ENCODE assay signal across 8 cellular contexts in genomic region chr3:71208273-71209095, GRCh38.
DNase-seq lines count a peak whose midpoint lies in the region; ATAC-seq and FAIRE-seq lines count a peak whose summit lies in the region.

No MANE protein-coding gene starts in this region.

- no peaks in the 10 kb centered on the region for H3K27me3 ChIP-seq in muscle layer of colon (ENCODE audit: control insufficient read depth in 1 of 2, insufficient read depth in 2 of 2, low read length in 2 of 2)

- peaks cover 75% of the 10 kb centered on the region for H3K4me1 ChIP-seq in muscle layer of colon (ENCODE audit: insufficient read depth, low read length)

- no peak for FAIRE-seq in HTR-8/SVneo (lab: Jason Lieb, UNC)

- peak; percentile 95 for DNase-seq in DMS153 (lab: John Stamatoyannopoulos, UW)
- DNase-seq in NCI-H1417 treated with DMSO at 0.1 percent for 48 hours (lab: John Stamatoyannopoulos, UW): peak; percentile 76
- no peak for DNase-seq in activated naive CD8-positive, alpha-beta T cell treated with anti-CD3 and anti-CD28 coated beads for 36 hours
- DNase-seq in NCI-H2227 (lab: John Stamatoyannopoulos, UW; ENCODE audit: unreplicated experiment): no peak
- DNase-seq in sciatic nerve (ENCODE audit: low spot score): no peak
- DNase-seq in HTR-8/SVneo (ENCODE audit: insufficient read length, low spot score): no peak
- no peak for DNase-seq in NCI-H1048 (lab: John Stamatoyannopoulos, UW)

- intact Hi-C loops in sciatic nerve (cut with DNase I): no loop called here

- H3K9me3 Mint-ChIP-seq in activated naive CD8-positive, alpha-beta T cell treated with anti-CD3 and anti-CD28 coated beads for 36 hours: peaks cover 2% of the 10 kb centered on the region

- no peaks in the 10 kb centered on the region for H3K36me3 ChIP-seq in muscle layer of colon (ENCODE audit: insufficient read depth, low read length)

- ATAC-seq in sciatic nerve: no peak

- no peak overlapping the region for H3K4me3 ChIP-seq in muscle layer of colon (ENCODE audit: low read depth in 1 of 2, low read length in 2 of 2)

- no peaks in the 10 kb centered on the region for H3K27me3 Mint-ChIP-seq in activated naive CD8-positive, alpha-beta T cell treated with anti-CD3 and anti-CD28 coated beads for 36 hours

- H3K36me3 Mint-ChIP-seq in activated naive CD8-positive, alpha-beta T cell treated with anti-CD3 and anti-CD28 coated beads for 36 hours: peaks cover 55% of the 10 kb centered on the region

- H3K27ac Mint-ChIP-seq in activated naive CD8-positive, alpha-beta T cell treated with anti-CD3 and anti-CD28 coated beads for 36 hours: peak overlapping the region; percentile 91

- no peaks in the 10 kb centered on the region for H3K9me3 ChIP-seq in muscle layer of colon (ENCODE audit: low read length)

- H3K4me1 Mint-ChIP-seq in activated naive CD8-positive, alpha-beta T cell treated with anti-CD3 and anti-CD28 coated beads for 36 hours: peaks cover 91% of the 10 kb centered on the region

- peak overlapping the region; percentile 82 for H3K27ac ChIP-seq in muscle layer of colon (ENCODE audit: low read depth, low read length)

- no peak overlapping the region for H3K9ac ChIP-seq in muscle layer of colon (ENCODE audit: low read length)

- no peak overlapping the region for H3K4me3 Mint-ChIP-seq in activated naive CD8-positive, alpha-beta T cell treated with anti-CD3 and anti-CD28 coated beads for 36 hours

Comparison
In these comparisons a context has a peak if more than half of its experiments do, and no peak if none do; other contexts are left out.
1. DNase-seq: peak in DMS153 (single experiment) and NCI-H1417 treated with DMSO at 0.1 percent for 48 hours (single experiment); none in activated naive CD8-positive, alpha-beta T cell treated with anti-CD3 and anti-CD28 coated beads for 36 hours (single experiment), NCI-H2227 (single experiment), sciatic nerve (single experiment), HTR-8/SVneo (single experiment) and NCI-H1048 (single experiment).